33 cellular contexts compared by ENCODE assay signal in the genomic region with DNA sequence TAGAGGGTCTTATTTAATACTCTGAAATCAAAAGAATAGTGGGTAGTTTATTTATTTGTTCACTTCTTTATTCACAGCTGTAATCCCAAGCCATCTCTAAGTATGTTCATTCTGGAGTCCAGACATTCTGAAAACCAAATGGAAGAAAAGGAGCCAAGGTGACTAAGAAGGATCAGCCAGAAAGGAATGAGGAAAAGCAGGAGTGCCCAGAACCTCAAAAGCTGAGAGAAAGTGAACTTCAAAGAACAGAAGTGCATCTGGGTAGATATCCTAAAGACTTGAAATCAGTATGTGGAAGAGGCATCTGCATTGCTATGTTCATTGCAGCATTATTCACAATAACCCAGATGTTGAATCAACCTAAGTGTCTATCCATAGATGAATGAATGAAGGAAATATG.
A peak's percentile ranks its signal among the peaks of the same experiment; 100 is the strongest.
DNase-seq lines count a peak whose midpoint lies in the region; ATAC-seq, FAIRE-seq and TF ChIP-seq lines count a peak whose summit lies in the region.
"Had no signal": no experiment of that assay in that cellular context is flagged by ENCODE, and none has a peak within 500 bp of the region (broad histone marks: within the 10 kb centered on the region; RNA-seq: fewer than 3 reads in every experiment).

No MANE protein-coding gene starts in this region.

- H3K4me3 ChIP-seq in bronchial epithelial cell (ENCODE audit: low read depth, low read length), result no peak overlapping the region
- no peak overlapping the region for H3K4me3 ChIP-seq in epithelial cell of esophagus (ENCODE audit: low read length)
- H3K4me3 ChIP-seq in trophoblast cell (ENCODE audit: low read depth, low read length), result no peak overlapping the region
- H3K4me3 ChIP-seq: A549; BLaER1; BLaER1 treated with 17β-estradiol and CSF1 and Interleukin-3, amounts not matched to agents 10 nM and 100 nM had no signal

- peak; percentile 32 for DNase-seq in bronchial epithelial cell (ENCODE audit: low read depth)
- peak; percentile 50 for DNase-seq in epithelial cell of esophagus (ENCODE audit: low read depth)
- DNase-seq in trophoblast cell, result peak; percentile 66 to 88
- no peak for DNase-seq in left colon
- DNase-seq in nucleus accumbens (lab: John Stamatoyannopoulos, UW), result no peak
- DNase-seq: 8988T; ACHN; AML-193; BE2C; C1 segment of cervical spinal cord; Caco-2; Calu3; CD4-positive, alpha-beta memory T cell; CD4-positive, alpha-beta T cell; CD4-positive, CD25-positive, alpha-beta regulatory T cell; CD8-positive, alpha-beta memory T cell; CD8-positive, alpha-beta T cell; COR-L47; DMS 273 treated with DMSO at 0.1 percent for 48 hours; DMS153; DMS53; DMS79; DMS79 treated with DMSO at 0.1 percent for 48 hours; DND-41; EL had no signal

- no peaks in the 10 kb centered on the region for H3K79me2 ChIP-seq in trophoblast cell (ENCODE audit: control insufficient read depth, insufficient read depth, low read length, poor library complexity)

- H3K79me1 ChIP-seq in trophoblast cell (ENCODE audit: low read length), result no peaks in the 10 kb centered on the region

- no peak overlapping the region for H2AK5ac ChIP-seq in trophoblast cell (ENCODE audit: low read length)

- no peaks in the 10 kb centered on the region for H3K4me1 ChIP-seq in trophoblast cell (ENCODE audit: control insufficient read depth in 1 of 2, insufficient read depth in 2 of 2, low read length in 2 of 2)
- H3K4me1 ChIP-seq: A549; BLaER1; BLaER1 treated with 17β-estradiol and CSF1 and Interleukin-3, amounts not matched to agents 10 nM and 100 nM; Caco-2 had no signal

- H3K4me2 ChIP-seq in trophoblast cell (ENCODE audit: low read length), result no peak overlapping the region
- H3K4me2 ChIP-seq: A549; BLaER1; BLaER1 treated with 17β-estradiol and CSF1 and Interleukin-3, amounts not matched to agents 10 nM and 100 nM had no signal

- no peak overlapping the region for H2AFZ ChIP-seq in trophoblast cell (ENCODE audit: insufficient read depth, low read length, poor library complexity)

- TF ChIP-seq CTCF in bronchial epithelial cell (IDR thresholded peaks at IDR 0.05; ENCODE audit: insufficient read depth, low read length, severe bottlenecking) (no peak), epithelial cell of esophagus (IDR thresholded peaks at IDR 0.05; ENCODE audit: insufficient read depth, low read depth, low read length, missing control alignments) (no peak)

- H4K8ac ChIP-seq in trophoblast cell (ENCODE audit: low read depth, low read length), result no peak overlapping the region

- H4K12ac ChIP-seq in trophoblast cell (ENCODE audit: low read depth, low read length), result no peak overlapping the region

- H3K23ac ChIP-seq in trophoblast cell (ENCODE audit: low read length), result no peak overlapping the region

- no peak overlapping the region for H2BK12ac ChIP-seq in trophoblast cell (ENCODE audit: low read length)

- intact Hi-C loops in left colon (cut with DNase I, micrococcal nuclease), result no loop called here

- no peak overlapping the region for H2BK120ac ChIP-seq in trophoblast cell (ENCODE audit: insufficient read depth, low read length, poor library complexity)

- H3K9ac ChIP-seq in trophoblast cell (ENCODE audit: low read length), result no peak overlapping the region
- H3K9ac ChIP-seq: BLaER1; BLaER1 treated with 17β-estradiol and CSF1 and Interleukin-3, amounts not matched to agents 10 nM and 100 nM had no signal

- H3K14ac ChIP-seq in trophoblast cell (ENCODE audit: low read length), result no peak overlapping the region

- H3K36me3 ChIP-seq in bronchial epithelial cell (ENCODE audit: control insufficient read depth, insufficient read depth, low read length) (no peaks in the 10 kb centered on the region), trophoblast cell (ENCODE audit: control insufficient read depth in 1 of 2, insufficient read depth in 2 of 2, low read length in 2 of 2) (no peaks in the 10 kb centered on the region)
- H3K36me3 ChIP-seq: BE2C; BLaER1; BLaER1 treated with 17β-estradiol and CSF1 and Interleukin-3, amounts not matched to agents 10 nM and 100 nM had no signal

- no peaks in the 10 kb centered on the region for H3K27me3 ChIP-seq in bronchial epithelial cell (ENCODE audit: control insufficient read depth, insufficient read depth, low read length)
- no peaks in the 10 kb centered on the region for H3K27me3 ChIP-seq in trophoblast cell (ENCODE audit: insufficient read depth, low read length)
- H3K27me3 ChIP-seq: BE2C; BLaER1; BLaER1 treated with 17β-estradiol and CSF1 and Interleukin-3, amounts not matched to agents 10 nM and 100 nM had no signal

- ATAC-seq in left colon (no peak), HG02588 (IDR thresholded peaks at IDR 0.05; ENCODE audit: unreplicated experiment) (no peak)
- ATAC-seq: A549; CD8-positive, alpha-beta T cell had no signal

- H3K27ac ChIP-seq in trophoblast cell (ENCODE audit: low read depth, low read length), result no peak overlapping the region
- H3K27ac ChIP-seq: 22Rv1; A549; BLaER1; BLaER1 treated with 17β-estradiol and CSF1 and Interleukin-3, amounts not matched to agents 10 nM and 100 nM; C4-2B had no signal

- H3K4ac ChIP-seq in trophoblast cell (ENCODE audit: low read depth, low read length), result no peak overlapping the region

- no peak overlapping the region for H3K18ac ChIP-seq in trophoblast cell (ENCODE audit: low read length)

- FAIRE-seq in bronchial epithelial cell (lab: Jason Lieb, UNC), result no peak
- FAIRE-seq: A204.1, A549, D721Med had no signal

- no peak overlapping the region for H4K91ac ChIP-seq in trophoblast cell (ENCODE audit: low read depth, low read length)

- H3K9me3 ChIP-seq in trophoblast cell (ENCODE audit: insufficient read depth, low read depth, low read length), result peaks cover 4% of the 10 kb centered on the region
- H3K9me3 ChIP-seq: A549, BE2C, Caco-2 had no signal

- H2BK5ac ChIP-seq in trophoblast cell (ENCODE audit: low read depth, low read length, poor library complexity), result no peak overlapping the region

Comparison
In these comparisons a context has a peak if more than half of its experiments do, and no peak if none do; other contexts are left out.
1. DNase-seq: peak in bronchial epithelial cell (single experiment), epithelial cell of esophagus (single experiment) and trophoblast cell (2 of 2); none in left colon (0 of 2) and nucleus accumbens (0 of 56).